In genomic region chr14:38646391-38646790, GRCh38 we compare ENCODE assay signal across 16 cellular contexts.
DNase-seq lines count a peak whose midpoint lies in the region.
"Had no signal": no experiment of that assay in that cellular context is flagged by ENCODE, and none has a peak within 500 bp of the region (broad histone marks: within the 10 kb centered on the region; RNA-seq: fewer than 3 reads in every experiment).

No MANE protein-coding gene starts in this region.

- peak; percentile 9 for DNase-seq in NCI-H446 treated with DMSO at 0.1 percent for 48 hours (lab: John Stamatoyannopoulos, UW)
- no peak for DNase-seq in NCI-H446 (lab: John Stamatoyannopoulos, UW)
- peak; percentile 17 for DNase-seq in HS-27A (ENCODE audit: low read depth)
- DNase-seq in astrocyte of the hippocampus (ENCODE audit: low read depth, low spot score), result peak; percentile 28
- DNase-seq in putamen (ENCODE audit: low spot score), result peak; percentile 33
- no peak for DNase-seq in T-helper 2 cell treated with Interferon-gamma antibody and Interleukin-4, amounts not matched to agents 5 μg/mL and 100 μg/mL, for 36 hours (ENCODE audit: low spot score)
- no peak for DNase-seq in central memory CD4-positive, alpha-beta T cell
- no peak for DNase-seq in NCI-H526 (lab: John Stamatoyannopoulos, UW)
- DNase-seq: Calu3; CD4-positive, CD25-positive, alpha-beta regulatory T cell; HFFc6; KBM-7; MG63; NCI-H1092 treated with DMSO at 0.1 percent for 48 hours; NCI-H187; SJCRH30 had no signal

- no peaks in the 10 kb centered on the region for H3K4me1 Mint-ChIP-seq in T-helper 2 cell treated with Interferon-gamma antibody and Interleukin-4, amounts not matched to agents 5 μg/mL and 100 μg/mL, for 36 hours (ENCODE audit: low read depth)
- H3K4me1 Mint-ChIP-seq: CD4-positive, CD25-positive, alpha-beta regulatory T cell had no signal

- H3K4me3 Mint-ChIP-seq in T-helper 2 cell treated with Interferon-gamma antibody and Interleukin-4, amounts not matched to agents 5 μg/mL and 100 μg/mL, for 36 hours, result no peak overlapping the region
- H3K4me3 Mint-ChIP-seq: CD4-positive, CD25-positive, alpha-beta regulatory T cell; HFFc6 had no signal

- H3K36me3 Mint-ChIP-seq in T-helper 2 cell treated with Interferon-gamma antibody and Interleukin-4, amounts not matched to agents 5 μg/mL and 100 μg/mL, for 36 hours (ENCODE audit: low read depth), result no peaks in the 10 kb centered on the region
- H3K36me3 Mint-ChIP-seq: CD4-positive, CD25-positive, alpha-beta regulatory T cell had no signal

- H3K27ac Mint-ChIP-seq in T-helper 2 cell treated with Interferon-gamma antibody and Interleukin-4, amounts not matched to agents 5 μg/mL and 100 μg/mL, for 36 hours, result no peak overlapping the region
- H3K27ac Mint-ChIP-seq: CD4-positive, CD25-positive, alpha-beta regulatory T cell; HFFc6 had no signal

- no peaks in the 10 kb centered on the region for H3K9me3 Mint-ChIP-seq in T-helper 2 cell treated with Interferon-gamma antibody and Interleukin-4, amounts not matched to agents 5 μg/mL and 100 μg/mL, for 36 hours
- H3K9me3 Mint-ChIP-seq: HFFc6 had no signal

- H3K27me3 Mint-ChIP-seq in T-helper 2 cell treated with Interferon-gamma antibody and Interleukin-4, amounts not matched to agents 5 μg/mL and 100 μg/mL, for 36 hours (ENCODE audit: low read depth), result no peaks in the 10 kb centered on the region
- H3K27me3 Mint-ChIP-seq: CD4-positive, CD25-positive, alpha-beta regulatory T cell had no signal

Comparison
In these comparisons a context has a peak if more than half of its experiments do, and no peak if none do; other contexts are left out.
1. DNase-seq: peak in NCI-H446 treated with DMSO at 0.1 percent for 48 hours (single experiment), HS-27A (single experiment), astrocyte of the hippocampus (single experiment) and putamen (single experiment); none in NCI-H446 (0 of 2), T-helper 2 cell treated with Interferon-gamma antibody and Interleukin-4, amounts not matched to agents 5 μg/mL and 100 μg/mL, for 36 hours (single experiment), central memory CD4-positive, alpha-beta T cell (single experiment) and NCI-H526 (0 of 2).